8 cellular contexts compared by ENCODE assay signal in genomic region chr13:24161010-24161775, GRCh38. TPM values are rescaled to one million over a fixed set of nuclear protein-coding genes. Genes with fewer than 3 reads are reported as not detected.
DNase-seq lines count a peak whose midpoint lies in the region; ATAC-seq and TF ChIP-seq lines count a peak whose summit lies in the region.

No MANE protein-coding gene starts in this region.

- peak overlapping the region; percentile 90 for H3K27ac Mint-ChIP-seq in activated CD4-positive, alpha-beta T cell treated with anti-CD3 and anti-CD28 coated beads, Interleukin-2, amount 10 ng/mL, durations not matched to agents 24 days and 14 days

- peak overlapping the region; percentile 63 for H2AFZ ChIP-seq in Loucy (ENCODE audit: low read length)

- no peaks in the 10 kb centered on the region for H3F3A ChIP-seq in Loucy (ENCODE audit: low read depth)

- H3K9ac ChIP-seq in Loucy (ENCODE audit: low read depth, low read length, poor library complexity, severe bottlenecking), result peak overlapping the region; percentile 87

- no peaks in the 10 kb centered on the region for H3K9me3 ChIP-seq in Loucy (ENCODE audit: insufficient read depth, low read depth, low read length)
- H3K9me3 ChIP-seq in effector memory CD4-positive, alpha-beta T cell (ENCODE audit: control insufficient read depth, low read length), result no peaks in the 10 kb centered on the region
- H3K9me3 ChIP-seq in mucosa of descending colon, result no peaks in the 10 kb centered on the region

- H3K4me3 ChIP-seq in Loucy (ENCODE audit: low read length, poor library complexity, severe bottlenecking) (peak overlapping the region; percentile 86), mucosa of descending colon (peak overlapping the region; percentile 89)
- peak overlapping the region; percentile 75 for H3K4me3 ChIP-seq in effector memory CD4-positive, alpha-beta T cell (ENCODE audit: insufficient read depth, low read depth, low read length, poor library complexity, severe bottlenecking)

- peaks cover 53% of the 10 kb centered on the region for H3K79me2 ChIP-seq in Loucy (ENCODE audit: insufficient read depth, low read length)

- ATAC-seq in GM21723 (IDR thresholded peaks at IDR 0.05; ENCODE audit: unreplicated experiment) (peak; percentile 48), mucosa of descending colon (peak; percentile 54)

- H3K9me3 Mint-ChIP-seq in activated CD4-positive, alpha-beta T cell treated with anti-CD3 and anti-CD28 coated beads, Interleukin-2, amount 10 ng/mL, durations not matched to agents 24 days and 14 days, result no peaks in the 10 kb centered on the region

- H3K36me3 Mint-ChIP-seq in activated CD4-positive, alpha-beta T cell treated with anti-CD3 and anti-CD28 coated beads, Interleukin-2, amount 10 ng/mL, durations not matched to agents 24 days and 14 days (ENCODE audit: low read depth), result peaks cover 10% of the 10 kb centered on the region

- H3K9me2 ChIP-seq in Loucy (replicated peaks; ENCODE audit: low read depth, low read length), result no peaks in the 10 kb centered on the region

- H4K20me1 ChIP-seq in Loucy (ENCODE audit: insufficient read depth, low read length, poor library complexity, severe bottlenecking), result peaks cover 30% of the 10 kb centered on the region

- intact Hi-C loops in activated CD4-positive, alpha-beta T cell treated with anti-CD3 and anti-CD28 coated beads, Interleukin-2, amount 10 ng/mL, durations not matched to agents 24 days and 14 days (cut with micrococcal nuclease), result loop anchor here (1.0 to 5.0 kb wide), 6 partner anchors 26 to 784 kb away; partner anchors contain the start of gene PARP4
- intact Hi-C loops in mucosa of descending colon (cut with DNase I, micrococcal nuclease), result no loop called here

- peaks cover 25% of the 10 kb centered on the region for H3K4me1 Mint-ChIP-seq in activated CD4-positive, alpha-beta T cell treated with anti-CD3 and anti-CD28 coated beads, Interleukin-2, amount 10 ng/mL, durations not matched to agents 24 days and 14 days

- H3K4me3 Mint-ChIP-seq in activated CD4-positive, alpha-beta T cell treated with anti-CD3 and anti-CD28 coated beads, Interleukin-2, amount 10 ng/mL, durations not matched to agents 24 days and 14 days, result peak overlapping the region; percentile 95

- TF ChIP-seq CTCF in Loucy (conservative IDR thresholded peaks at IDR 0.05; ENCODE audit: low read length) (0 out of 2 replicates have a peak, but pooled peaks have one; percentile 18), mucosa of descending colon (IDR thresholded peaks at IDR 0.05) (no peak)

- H3K4me2 ChIP-seq in Loucy (ENCODE audit: low read depth, low read length, poor library complexity, severe bottlenecking), result peak overlapping the region; percentile 76

- H3K4me1 ChIP-seq in Loucy (ENCODE audit: insufficient read depth, low read length, poor library complexity, severe bottlenecking) (peaks cover 50% of the 10 kb centered on the region), mucosa of descending colon (ENCODE audit: low read depth) (peaks cover 12% of the 10 kb centered on the region)
- H3K4me1 ChIP-seq in effector memory CD4-positive, alpha-beta T cell (ENCODE audit: control insufficient read depth, insufficient read depth, low read length, poor library complexity, severe bottlenecking), result peaks cover 4% of the 10 kb centered on the region

- H3K27me3 Mint-ChIP-seq in activated CD4-positive, alpha-beta T cell treated with anti-CD3 and anti-CD28 coated beads, Interleukin-2, amount 10 ng/mL, durations not matched to agents 24 days and 14 days, result peaks cover 26% of the 10 kb centered on the region

- no peaks in the 10 kb centered on the region for H3K36me3 ChIP-seq in Loucy (ENCODE audit: insufficient read depth, low read length)
- H3K36me3 ChIP-seq in effector memory CD4-positive, alpha-beta T cell (ENCODE audit: control insufficient read depth, insufficient read depth, low read length), result no peaks in the 10 kb centered on the region
- no peaks in the 10 kb centered on the region for H3K36me3 ChIP-seq in mucosa of descending colon (ENCODE audit: low read depth)

- H3K27ac ChIP-seq in effector memory CD4-positive, alpha-beta T cell (ENCODE audit: insufficient read depth, low read length, poor library complexity, severe bottlenecking), result no peak overlapping the region

- H3K27me3 ChIP-seq in Loucy (ENCODE audit: insufficient read depth, low read length, poor library complexity, severe bottlenecking), result no peaks in the 10 kb centered on the region
- H3K27me3 ChIP-seq in effector memory CD4-positive, alpha-beta T cell (replicated peaks; ENCODE audit: control insufficient read depth, insufficient read depth, low read length, poor library complexity, severe bottlenecking), result no peaks in the 10 kb centered on the region

- peak; percentile 48 for DNase-seq in EL
- peak; percentile 85 for DNase-seq in activated CD4-positive, alpha-beta T cell treated with anti-CD3 and anti-CD28 coated beads, Interleukin-2, amount 10 ng/mL, durations not matched to agents 24 days and 14 days
- DNase-seq in effector memory CD4-positive, alpha-beta T cell, result peak; percentile 3 to 9 (median 7)
- DNase-seq in mucosa of descending colon, result peak; percentile 65 to 78 (median 70)
- peak; percentile 2 to 9 for DNase-seq in stimulated activated CD8-positive, alpha-beta memory T cell treated with anti-CD3 and anti-CD28 coated beads, Interleukin-7, amount 100 ng/mL, for 48 hours (ENCODE audit: extremely low read depth in 1 of 2, low read depth in 1 of 2)
- no peak for DNase-seq in NK-92 (lab: John Stamatoyannopoulos, UW; ENCODE audit: unreplicated experiment)

RNA-seq across cellular contexts. Expression of gene SPATA13, which starts 0.7 kb away (rescaled TPM):
- total RNA-seq in activated CD4-positive, alpha-beta T cell treated with anti-CD3 and anti-CD28 coated beads, Interleukin-2, amount 10 ng/mL, durations not matched to agents 24 days and 14 days, result 41.9 and 43.6 TPM in 2 replicates
- total RNA-seq in mucosa of descending colon, result 10 to 100 TPM; 35.2 to 59.5 (median 35.6) TPM
